Comparison of ENCODE assay signal across 24 cellular contexts in the genomic region with DNA sequence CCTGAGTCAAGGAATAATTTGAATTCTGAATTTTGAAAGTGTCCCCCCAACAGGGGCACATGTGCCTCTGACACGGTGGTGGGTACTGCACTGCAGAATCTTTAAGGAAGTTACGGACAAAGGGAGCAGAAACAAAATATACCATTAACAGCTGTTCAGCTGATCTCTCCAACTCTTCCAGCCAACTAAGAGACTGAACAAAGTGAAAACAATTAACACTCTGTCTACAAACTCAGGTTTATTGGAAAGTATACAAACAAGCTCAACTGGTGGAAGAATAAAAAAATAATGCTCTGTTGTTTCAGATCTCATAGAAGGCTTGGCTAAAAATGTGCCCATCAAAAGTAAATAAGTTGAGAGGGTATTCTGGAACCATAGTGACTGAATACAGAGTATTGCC.
"Had no signal": no experiment of that assay in that cellular context is flagged by ENCODE, and none has a peak within 500 bp of the region (broad histone marks: within the 10 kb centered on the region; RNA-seq: fewer than 3 reads in every experiment).

No MANE protein-coding gene starts in this region.

- H3K4me3 ChIP-seq: cardiac muscle cell, PC-9 had no signal

- H3K27me3 ChIP-seq: brain microvascular endothelial cell had no signal

- H2AFZ ChIP-seq: PC-9 had no signal

- H3K27ac ChIP-seq: brain microvascular endothelial cell, cardiac muscle cell, PC-9, VCaP had no signal

- H3K36me3 ChIP-seq: brain microvascular endothelial cell, cardiac muscle cell had no signal

- H3K4me2 ChIP-seq: PC-9 had no signal

- DNase-seq: activated CD4-positive, alpha-beta memory T cell treated with anti-CD3 and anti-CD28 coated beads, Interleukin-2, amount 10 ng/mL, durations not matched to agents 7 days and 5 days; activated CD4-positive, alpha-beta T cell treated with anti-CD3 and anti-CD28 coated beads, Interleukin-2, amount 50 U/mL, for 1 hour; activated CD4-positive, CD25-positive, alpha-beta regulatory T cell; activated gamma-delta T cell treated with Interleukin-2 at 50 U/mL for 16 hours; activated naive CD4-positive, alpha-beta T cell treated with anti-CD3 and anti-CD28 coated beads, Interleukin-2, amount 10 ng/mL, durations not matched to agents 7 days and 5 days; activated naive CD8-positive, alpha-beta T cell treated with anti-CD3 and anti-CD28 coated beads for 36 hours; activated T-cell treated with anti-CD3 and anti-CD28 coated beads for 4 hours; activated T-cell treated with anti-CD3 and anti-CD28 coated beads, Interleukin-2, amount 50 U/mL, for 72 hours; brain microvascular endothelial cell; cerebellar nuclear complex; Kasumi-1; KBM-7; NCI-H1048; NCI-H1417 treated with DMSO at 0.1 percent for 48 hours; NCI-H1694; NCI-H2029 treated with DMSO at 0.1 percent for 48 hours; NCI-H446; NCI-H526; PC-9; SHP77 treated with DMSO at 0.1 percent for 48 hours; T-helper 17 cell; T-helper 9 cell had no signal
